ENCODE assay signal across 19 cellular contexts in genomic region chr4:67593741-67594175, GRCh38. TPM values are rescaled to one million over a fixed set of nuclear protein-coding genes. Genes with fewer than 3 reads are reported as not detected.
DNase-seq lines count a peak whose midpoint lies in the region; ATAC-seq and TF ChIP-seq lines count a peak whose summit lies in the region.
"Had no signal": no experiment of that assay in that cellular context is flagged by ENCODE, and none has a peak within 500 bp of the region (broad histone marks: within the 10 kb centered on the region; RNA-seq: fewer than 3 reads in every experiment).

No MANE protein-coding gene starts in this region.

- no peaks in the 10 kb centered on the region for H3K27me3 Mint-ChIP-seq in activated B cell treated with CpG ODN at 0.5 μM for 24 hours

- no peaks in the 10 kb centered on the region for H3K36me3 ChIP-seq in MG63
- H3K36me3 ChIP-seq: colonic mucosa had no signal

- H3K9me3 ChIP-seq in MG63, result no peaks in the 10 kb centered on the region; the same call in 1 of the 2 replicates
- H3K9me3 ChIP-seq: colonic mucosa had no signal

- peaks cover 27% of the 10 kb centered on the region for H3K4me1 Mint-ChIP-seq in activated B cell treated with CpG ODN at 0.5 μM for 24 hours

- no peaks in the 10 kb centered on the region; the same call in 1 of the 2 replicates for H3K27me3 ChIP-seq in MG63
- H3K27me3 ChIP-seq: colonic mucosa had no signal

- POLR2A ChIA-PET in activated B cell treated with CpG ODN at 0.5 μM for 24 hours (lab: Charles Lee), result no interaction called here

- CTCF ChIA-PET in activated B cell treated with CpG ODN at 0.5 μM for 24 hours (lab: Charles Lee), result no interaction called here

- intact Hi-C loops in activated B cell treated with CpG ODN at 0.5 μM for 24 hours (cut with micrococcal nuclease), result loop anchor here (2.0 kb wide), 1 partner anchor 13 kb away; no protein-coding TSS in a partner anchor

- H3K27ac Mint-ChIP-seq in activated B cell treated with CpG ODN at 0.5 μM for 24 hours, result peak overlapping the region; percentile 3

- H3K4me3 ChIP-seq in MG63, result no peak overlapping the region
- H3K4me3 ChIP-seq: colonic mucosa had no signal

- ATAC-seq in activated B cell treated with CpG ODN at 0.5 μM for 24 hours (ENCODE audit: low read depth), result no peak
- ATAC-seq: activated T-cell treated with anti-CD3 and anti-CD28 coated beads, Interleukin-2, amount 50 U/mL, for 4 hours had no signal

- no peak overlapping the region for H3K4me3 Mint-ChIP-seq in activated B cell treated with CpG ODN at 0.5 μM for 24 hours
- H3K4me3 Mint-ChIP-seq: activated T-cell treated with anti-CD3 and anti-CD28 coated beads, Interleukin-2, amount 50 U/mL, for 4 hours had no signal

- peaks cover 7% of the 10 kb centered on the region for H3K9me3 Mint-ChIP-seq in activated B cell treated with CpG ODN at 0.5 μM for 24 hours

- DNase-seq in GM03348 (ENCODE audit: low spot score) (peak; percentile 43), activated B cell treated with CpG ODN at 0.5 μM for 24 hours (no peak), globus pallidus (ENCODE audit: low spot score) (peak; percentile 2), non-pigmented ciliary epithelial cell (ENCODE audit: low read depth) (peak; percentile 8), MG63 (no peak), NCI-H2171 treated with DMSO at 0.1 percent for 48 hours (lab: John Stamatoyannopoulos, UW) (no peak)
- no peak for DNase-seq in activated effector memory CD4-positive, alpha-beta T cell treated with Interleukin-2 at 50 U/mL for 16 hours
- no peak for DNase-seq in activated effector memory CD4-positive, alpha-beta T cell treated with anti-CD3 and anti-CD28 coated beads, Interleukin-2, amount 50 U/mL, for 16 hours
- DNase-seq: activated CD4-positive, alpha-beta T cell treated with anti-CD3 and anti-CD28 coated beads, Interleukin-2, amount 50 U/mL, for 1 hour; activated T-cell treated with anti-CD3 and anti-CD28 coated beads, Interleukin-2, amount 50 U/mL, for 4 hours; C1 segment of cervical spinal cord; colonic mucosa; DMS79; NCI-H187 treated with DMSO at 0.1 percent for 48 hours; NCI-H748 treated with DMSO at 0.1 percent for 48 hours; occipital lobe; SHP77; T1000 had no signal

- H3K36me3 Mint-ChIP-seq in activated B cell treated with CpG ODN at 0.5 μM for 24 hours (ENCODE audit: low read depth), result peaks cover 91% of the 10 kb centered on the region

- no peak for TF ChIP-seq CTCF in activated B cell treated with CpG ODN at 0.5 μM for 24 hours (IDR thresholded peaks at IDR 0.05)

RNA-seq across cellular contexts. Expression of gene STAP1, which starts 35.2 kb away (rescaled TPM):
- total RNA-seq in activated B cell treated with CpG ODN at 0.5 μM for 24 hours, result 46.4 and 50.3 TPM in 2 replicates
- not detected in 2 replicates for total RNA-seq in MG63 (2014; rRNA removed; shearing (Covaris generic); ENCODE audit: low replicate concordance)
- total RNA-seq: H4, occipital lobe had no signal

RNA-seq across cellular contexts. Expression of gene CENPC, which starts 48.5 kb away (rescaled TPM):
- total RNA-seq in activated B cell treated with CpG ODN at 0.5 μM for 24 hours, result 40.5 and 46.0 TPM in 2 replicates
- total RNA-seq in MG63 (2014; rRNA removed; shearing (Covaris generic); ENCODE audit: low replicate concordance), result 4.3 and 6.8 TPM in 2 replicates

Comparison
In these comparisons a context has a peak if more than half of its experiments do, and no peak if none do; other contexts are left out.
1. DNase-seq: peak in GM03348 (single experiment), globus pallidus (single experiment) and non-pigmented ciliary epithelial cell (single experiment); none in activated B cell treated with CpG ODN at 0.5 μM for 24 hours (single experiment), MG63 (single experiment), activated effector memory CD4-positive, alpha-beta T cell treated with Interleukin-2 at 50 U/mL for 16 hours (single experiment), activated effector memory CD4-positive, alpha-beta T cell treated with anti-CD3 and anti-CD28 coated beads, Interleukin-2, amount 50 U/mL, for 16 hours (single experiment) and NCI-H2171 treated with DMSO at 0.1 percent for 48 hours (single experiment).
2. RNA of gene STAP1, which starts 35.2 kb away (total RNA-seq): 46.4 to 50.3 TPM in activated B cell treated with CpG ODN at 0.5 μM for 24 hours; not detected in MG63; every median in the first group is over 10 times any median in the second.